ENCODE assay signal across 18 cellular contexts in the genomic region with DNA sequence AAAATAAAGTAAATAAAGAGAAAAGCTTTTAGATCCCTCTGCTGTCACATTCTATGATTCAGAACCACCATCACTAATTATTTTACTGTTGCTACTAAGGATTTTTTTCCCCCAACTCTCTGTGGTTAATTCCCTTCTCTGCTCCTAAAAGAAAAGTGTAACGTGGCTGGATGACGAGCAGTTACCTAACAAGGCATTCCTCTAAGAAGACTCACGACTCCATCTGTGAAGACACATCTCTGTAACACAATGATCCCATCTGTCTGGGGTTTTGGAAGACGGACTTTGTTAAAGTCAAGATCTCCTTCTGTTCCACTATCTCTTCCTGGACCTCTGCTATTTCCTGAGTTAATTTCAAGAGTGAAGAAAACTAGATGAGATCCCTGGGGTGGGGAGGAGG.
DNase-seq lines count a peak whose midpoint lies in the region; ATAC-seq, FAIRE-seq and TF ChIP-seq lines count a peak whose summit lies in the region.
"Had no signal": no experiment of that assay in that cellular context is flagged by ENCODE, and none has a peak within 500 bp of the region (broad histone marks: within the 10 kb centered on the region; RNA-seq: fewer than 3 reads in every experiment).

No MANE protein-coding gene starts in this region.

- H3K79me2 ChIP-seq in astrocyte (ENCODE audit: insufficient read depth, low read length): no peaks in the 10 kb centered on the region

- H2BK120ac ChIP-seq in IMR-90 (ENCODE audit: low read depth, low read length): no peak overlapping the region

- no TSS peak for BruUV-seq in IMR-90 (replicated peaks; lab: Mats Ljungman, UMichigan)

- no peaks in the 10 kb centered on the region for H3K4me1 ChIP-seq in IMR-90 (ENCODE audit: control insufficient read depth, insufficient read depth, low read length)
- no peaks in the 10 kb centered on the region for H3K4me1 ChIP-seq in astrocyte (ENCODE audit: insufficient read depth, low read length)

- no peaks in the 10 kb centered on the region for H3K27me3 Mint-ChIP-seq in astrocyte (ENCODE audit: low read depth, unreplicated experiment)
- peaks cover 2% of the 10 kb centered on the region in 3 donors for H3K27me3 Mint-ChIP-seq in immature natural killer cell (ENCODE audit: low read depth in 3 of 3)

- TF ChIP-seq RAD21 in IMR-90 (IDR thresholded peaks at IDR 0.05; ENCODE audit: low read length): no peak

- no peak overlapping the region for H4K8ac ChIP-seq in IMR-90 (ENCODE audit: low read depth in 2 of 2, low read length in 2 of 2)

- DNase-seq in IMR-90 (peak; percentile 28), astrocyte (ENCODE audit: low read depth) (peak; percentile 69), fibroblast of pulmonary artery (ENCODE audit: low read depth) (peak; percentile 42), skeletal muscle cell (ENCODE audit: low read depth) (peak; percentile 2), COLO668 (lab: John Stamatoyannopoulos, UW; ENCODE audit: unreplicated experiment) (no peak), immature natural killer cell (no peak), GM10266 (ENCODE audit: extremely low spot score) (no peak)
- DNase-seq in stimulated activated CD4-positive, alpha-beta T cell treated with anti-CD3 and anti-CD28 coated beads, Interleukin-15, amount 100 ng/mL, for 24 hours: no peak
- DNase-seq: AML-193, DMS79 treated with DMSO at 0.1 percent for 48 hours, GOT3, NCI-H187, NCI-H2107, NCI-H510A treated with DMSO at 0.1 percent for 48 hours, NCI-H774, Right ventricle myocardium superior had no signal

- H4K5ac ChIP-seq in IMR-90 (ENCODE audit: low read depth, low read length): no peak overlapping the region

- no peak overlapping the region for H4K91ac ChIP-seq in IMR-90 (ENCODE audit: insufficient read depth, low read depth, low read length)

- H3K4me3 ChIP-seq in IMR-90 (ENCODE audit: insufficient read depth, low read depth, low read length) (no peak overlapping the region), astrocyte (ENCODE audit: insufficient read depth, low read depth, low read length) (no peak overlapping the region), fibroblast of pulmonary artery (replicated peaks; ENCODE audit: low read depth, low read length) (no peak overlapping the region), skeletal muscle cell (ENCODE audit: low read depth, low read length) (no peak overlapping the region)

- H3K9me3 Mint-ChIP-seq in astrocyte (ENCODE audit: unreplicated experiment) (no peaks in the 10 kb centered on the region), immature natural killer cell (no peaks in the 10 kb centered on the region)

- intact Hi-C loops in IMR-90 (cut with micrococcal nuclease): no loop called here

- H2AFZ ChIP-seq in IMR-90 (replicated peaks; ENCODE audit: low read length, poor library complexity): no peak overlapping the region
- H2AFZ ChIP-seq in astrocyte (ENCODE audit: low read depth, low read length): no peak overlapping the region

- no peaks in the 10 kb centered on the region for H3K36me3 ChIP-seq in IMR-90 (ENCODE audit: control insufficient read depth, insufficient read depth, low read length)
- no peaks in the 10 kb centered on the region for H3K36me3 ChIP-seq in astrocyte (ENCODE audit: insufficient read depth, low read length)

- no peak overlapping the region for H2BK20ac ChIP-seq in IMR-90 (ENCODE audit: low read depth, low read length)

- H3K27ac Mint-ChIP-seq in astrocyte (ENCODE audit: unreplicated experiment) (no peak overlapping the region), immature natural killer cell (peak overlapping the region in 2 of 6 donors; percentile 42 to 64)

- POLR2A ChIA-PET in IMR-90 (lab: Charles Lee; ENCODE audit: unreplicated experiment): no interaction called here

- no peaks in the 10 kb centered on the region for H3K27me3 ChIP-seq in IMR-90 (ENCODE audit: control insufficient read depth, insufficient read depth, low read length)
- H3K27me3 ChIP-seq in astrocyte (ENCODE audit: insufficient read depth, low read length): no peaks in the 10 kb centered on the region

- dilution Hi-C loops in IMR-90 (cut with HindIII; ENCODE audit: low sequenced_read_pairs, unreplicated experiment): no loop called here

- H3K23ac ChIP-seq in IMR-90 (ENCODE audit: low read depth, low read length): no peak overlapping the region

- no peak overlapping the region for H2AK5ac ChIP-seq in IMR-90 (ENCODE audit: low read depth, low read length)

- no peak overlapping the region for H3K9ac ChIP-seq in IMR-90 (ENCODE audit: low read depth, low read length)
- no peak overlapping the region for H3K9ac ChIP-seq in astrocyte (ENCODE audit: low read length)

- no peak for TF ChIP-seq CTCF in IMR-90 (conservative IDR thresholded peaks at IDR 0.05; ENCODE audit: low read depth, low read length)
- TF ChIP-seq CTCF in astrocyte (IDR thresholded peaks at IDR 0.05; ENCODE audit: insufficient read depth, low read depth, low read length): no peak
- TF ChIP-seq CTCF in fibroblast of pulmonary artery (IDR thresholded peaks at IDR 0.05; ENCODE audit: low read length, missing control alignments): no peak
- TF ChIP-seq CTCF in GM10266 (IDR thresholded peaks at IDR 0.05; ENCODE audit: control insufficient read depth, insufficient read depth, low read depth, missing control alignments): no peak

- H3K79me1 ChIP-seq in IMR-90 (ENCODE audit: low read depth in 1 of 2, low read length in 2 of 2): no peaks in the 10 kb centered on the region

- no peaks in the 10 kb centered on the region for H3K9me1 ChIP-seq in IMR-90 (ENCODE audit: insufficient read depth, low read length)

- no peak overlapping the region for H3K56ac ChIP-seq in IMR-90 (ENCODE audit: extremely low read depth, insufficient read depth, low read length)

- H4K20me1 ChIP-seq in IMR-90 (ENCODE audit: insufficient read depth, low read length) (no peaks in the 10 kb centered on the region), astrocyte (ENCODE audit: insufficient read depth, low read length) (no peaks in the 10 kb centered on the region)

- H2BK15ac ChIP-seq in IMR-90 (ENCODE audit: low read depth, low read length): no peak overlapping the region

- no peak overlapping the region for H3K4ac ChIP-seq in IMR-90 (ENCODE audit: low read depth, low read length)

- H2BK5ac ChIP-seq in IMR-90 (ENCODE audit: low read depth, low read length, poor library complexity, severe bottlenecking): no peak overlapping the region

- no peak overlapping the region for H3K27ac ChIP-seq in IMR-90 (ENCODE audit: insufficient read depth, low read length)
- no peak overlapping the region for H3K27ac ChIP-seq in astrocyte (ENCODE audit: low read depth, low read length)
- H3K27ac ChIP-seq: C4-2B had no signal

- no peak overlapping the region for H2AK9ac ChIP-seq in IMR-90 (replicated peaks; ENCODE audit: low read depth, low read length, poor library complexity)

- CTCF ChIA-PET in IMR-90 (lab: Yijun Ruan, JAX): no interaction called here

- no peak overlapping the region for H3K14ac ChIP-seq in IMR-90 (replicated peaks; ENCODE audit: low read depth, low read length)

- WGBS in IMR-90 (ENCODE audit: extremely low coverage in 2 of 2, insufficient read length in 1 of 2), 2 experiments: no CpG with 5 or more reads among the region's 4 CpGs

- H3K4me3 Mint-ChIP-seq in astrocyte (ENCODE audit: unreplicated experiment): no peak overlapping the region
- H3K4me3 Mint-ChIP-seq in immature natural killer cell: no peak overlapping the region

- peaks cover 15% of the 10 kb centered on the region for H3K4me1 Mint-ChIP-seq in astrocyte (ENCODE audit: low read depth, unreplicated experiment)
- peaks cover 38 to 47% of the 10 kb centered on the region in 2 donors for H3K4me1 Mint-ChIP-seq in immature natural killer cell

- no peak for TF ChIP-seq POLR2A in IMR-90 (IDR thresholded peaks at IDR 0.05; ENCODE audit: low read depth, low read length)

- H3K4me2 ChIP-seq in IMR-90 (ENCODE audit: low read depth, low read length): no peak overlapping the region
- H3K4me2 ChIP-seq in astrocyte (ENCODE audit: low read length): no peak overlapping the region

- H3K9me3 ChIP-seq in IMR-90 (ENCODE audit: control insufficient read depth, insufficient read depth, low read length): no peaks in the 10 kb centered on the region
- H3K9me3 ChIP-seq in astrocyte (ENCODE audit: insufficient read depth, low read depth, low read length): no peaks in the 10 kb centered on the region

- FAIRE-seq in astrocyte (lab: Jason Lieb, UNC): no peak
- FAIRE-seq: RCC 7860 had no signal

- H3K36me3 Mint-ChIP-seq in astrocyte (ENCODE audit: low read depth, unreplicated experiment) (peaks cover 5% of the 10 kb centered on the region), immature natural killer cell (peaks cover 29 to 54% (median 39%) of the 10 kb centered on the region in 3 donors)

- in situ Hi-C loops in IMR-90 (cut with MboI; ENCODE audit: low sequenced_read_pairs): no loop called here

- ATAC-seq in IMR-90 (ENCODE audit: low read depth): no peak

- no peak overlapping the region for H3K18ac ChIP-seq in IMR-90 (ENCODE audit: low read depth, low read length)

TF ChIP-seq in IMR-90, 13 proteins besides CTCF, POLR2A, EP300 and RAD21:
- TF ChIP-seq SMC3 (IDR thresholded peaks at IDR 0.05; ENCODE audit: low read depth, low read length) (no peak), FOS (IDR thresholded peaks at IDR 0.05; ENCODE audit: low read depth, low read length) (no peak), CHD1 (IDR thresholded peaks at IDR 0.05; ENCODE audit: low read depth, low read length) (no peak), MAZ (IDR thresholded peaks at IDR 0.05; ENCODE audit: borderline replicate concordance, low read depth, low read length) (no peak), RCOR1 (IDR thresholded peaks at IDR 0.05; ENCODE audit: insufficient replicate concordance, low read length) (no peak), NFE2L2 (IDR thresholded peaks at IDR 0.05; ENCODE audit: low read depth, low read length) (no peak), BHLHE40 (IDR thresholded peaks at IDR 0.05; ENCODE audit: low read depth, low read length) (no peak)

Comparison
In these comparisons a context has a peak if more than half of its experiments do, and no peak if none do; other contexts are left out.
1. DNase-seq: peak in IMR-90 (single experiment), astrocyte (single experiment), fibroblast of pulmonary artery (single experiment) and skeletal muscle cell (single experiment); none in COLO668 (single experiment), immature natural killer cell (0 of 3), GM10266 (single experiment) and stimulated activated CD4-positive, alpha-beta T cell treated with anti-CD3 and anti-CD28 coated beads, Interleukin-15, amount 100 ng/mL, for 24 hours (single experiment).